Comparison of ENCODE assay signal across 30 cellular contexts in the genomic region with DNA sequence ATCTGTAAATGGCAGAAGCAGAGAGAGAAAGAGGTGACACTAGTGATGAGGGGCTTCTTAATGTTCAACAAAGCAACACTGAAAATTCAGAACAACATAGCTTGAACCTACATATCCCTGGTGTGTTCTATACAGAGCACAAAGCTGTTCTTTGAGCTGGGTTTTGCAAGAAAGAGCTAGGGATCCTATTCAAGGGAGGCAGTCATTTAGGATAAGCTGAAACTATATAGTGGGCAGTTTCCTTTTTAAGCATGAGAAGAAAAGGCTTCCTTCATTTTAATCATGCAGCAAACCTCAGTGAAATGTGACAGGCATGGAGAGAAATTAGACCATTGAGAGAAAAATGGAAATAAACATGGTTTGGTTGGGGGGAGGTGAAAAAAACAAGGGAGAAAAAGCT. TPM values are rescaled to one million over a fixed set of nuclear protein-coding genes. Genes with fewer than 3 reads are reported as not detected.
A peak's percentile ranks its signal among the peaks of the same experiment; 100 is the strongest.
DNase-seq lines count a peak whose midpoint lies in the region; FAIRE-seq and TF ChIP-seq lines count a peak whose summit lies in the region.
"Had no signal": no experiment of that assay in that cellular context is flagged by ENCODE, and none has a peak within 500 bp of the region (broad histone marks: within the 10 kb centered on the region; RNA-seq: fewer than 3 reads in every experiment).

No MANE protein-coding gene starts in this region.

- no peaks in the 10 kb centered on the region for H3K36me3 ChIP-seq in GM23248 (ENCODE audit: low read depth)
- no peaks in the 10 kb centered on the region for H3K36me3 ChIP-seq in SJSA1
- no peaks in the 10 kb centered on the region for H3K36me3 ChIP-seq in endothelial cell of umbilical vein (ENCODE audit: control insufficient read depth in 2 of 2, extremely low read depth in 1 of 2, insufficient read depth in 2 of 2, low read length in 2 of 2)
- H3K36me3 ChIP-seq in neuron (ENCODE audit: insufficient read depth, low read length): no peaks in the 10 kb centered on the region
- no peaks in the 10 kb centered on the region for H3K36me3 ChIP-seq in kidney (ENCODE audit: control insufficient read depth in 1 of 2, insufficient read depth in 2 of 2, low read length in 2 of 2)
- H3K36me3 ChIP-seq in esophagus muscularis mucosa: no peaks in the 10 kb centered on the region
- H3K36me3 ChIP-seq in HAP-1 (replicated peaks): no peaks in the 10 kb centered on the region
- H3K36me3 ChIP-seq: gastroesophageal sphincter, right lobe of liver, stomach, thyroid gland, vagina had no signal

- no peaks in the 10 kb centered on the region for H3K9me2 ChIP-seq in GM23248 (ENCODE audit: insufficient read depth)

- H3K4me1 ChIP-seq in GM23248 (ENCODE audit: insufficient read depth): peaks cover 26% of the 10 kb centered on the region
- peaks cover 36% of the 10 kb centered on the region for H3K4me1 ChIP-seq in SJSA1 (replicated peaks)
- H3K4me1 ChIP-seq in endothelial cell of umbilical vein (ENCODE audit: control insufficient read depth, extremely low read depth, insufficient read depth, low read length): peaks cover 31% of the 10 kb centered on the region
- H3K4me1 ChIP-seq in neuron (ENCODE audit: insufficient read depth, low read length): peaks cover 23% of the 10 kb centered on the region
- H3K4me1 ChIP-seq in kidney (ENCODE audit: control insufficient read depth in 1 of 2, insufficient read depth in 1 of 2, low read depth in 1 of 2, low read length in 2 of 2): no peaks in the 10 kb centered on the region
- peaks cover 5 to 17% (median 16%) of the 10 kb centered on the region in 4 donors for H3K4me1 ChIP-seq in esophagus muscularis mucosa
- H3K4me1 ChIP-seq in HAP-1: peaks cover 6% of the 10 kb centered on the region
- H3K4me1 ChIP-seq: right lobe of liver had no signal

- no peaks in the 10 kb centered on the region for H3K9me1 ChIP-seq in endothelial cell of umbilical vein (replicated peaks; ENCODE audit: control insufficient read depth, extremely low read depth, insufficient read depth, low read length)

- TF ChIP-seq CTCF in endothelial cell of umbilical vein (IDR thresholded peaks at IDR 0.05; ENCODE audit: extremely low read depth in 1 of 2, insufficient read depth in 1 of 2, low read depth in 1 of 2, low read length in 2 of 2) (no peak), kidney (IDR thresholded peaks at IDR 0.05; ENCODE audit: borderline replicate concordance, extremely low read depth, insufficient read depth) (no peak), esophagus muscularis mucosa (IDR thresholded peaks at IDR 0.05) (no peak)

- H3K27me3 ChIP-seq in GM23248 (replicated peaks; ENCODE audit: insufficient read depth): no peaks in the 10 kb centered on the region
- no peaks in the 10 kb centered on the region for H3K27me3 ChIP-seq in SJSA1 (replicated peaks)
- no peaks in the 10 kb centered on the region for H3K27me3 ChIP-seq in endothelial cell of umbilical vein (ENCODE audit: control insufficient read depth in 2 of 2, insufficient read depth in 2 of 2, low read length in 2 of 2)
- H3K27me3 ChIP-seq in neuron (ENCODE audit: insufficient read depth, low read length): no peaks in the 10 kb centered on the region
- no peaks in the 10 kb centered on the region for H3K27me3 ChIP-seq in esophagus muscularis mucosa
- H3K27me3 ChIP-seq in HAP-1 (ENCODE audit: low read depth): no peaks in the 10 kb centered on the region
- H3K27me3 ChIP-seq: gastroesophageal sphincter, hepatocyte, right lobe of liver, stomach, thyroid gland, vagina had no signal

- TF ChIP-seq POLR2A in endothelial cell of umbilical vein (IDR thresholded peaks at IDR 0.05; ENCODE audit: low read depth, low read length) (no peak), esophagus muscularis mucosa (IDR thresholded peaks at IDR 0.05; ENCODE audit: low read depth) (no peak)

- POLR2A ChIA-PET in endothelial cell of umbilical vein (lab: Charles Lee): interaction anchor here (0.8 to 1.1 kb wide), 2 partner anchors 24 to 76 kb away, joined by 3 to 4 read pairs; no protein-coding TSS in a partner anchor

- CTCF ChIA-PET in endothelial cell of umbilical vein (lab: Charles Lee): interaction anchor here (1.1 to 3.6 kb wide), 6 partner anchors 12 to 124 kb away, joined by 3 to 15 read pairs (median 6); no protein-coding TSS in a partner anchor

- intact Hi-C loops in endothelial cell of umbilical vein (cut with micrococcal nuclease): no loop called here
- intact Hi-C loops in kidney (cut with DNase I): no loop called here
- intact Hi-C loops in esophagus muscularis mucosa (cut with DNase I): no loop called here

- no peak overlapping the region for H3K9ac ChIP-seq in GM23248
- no peak overlapping the region for H3K9ac ChIP-seq in endothelial cell of umbilical vein (replicated peaks; ENCODE audit: extremely low read depth, insufficient read depth, low read length)
- H3K9ac ChIP-seq in kidney (ENCODE audit: low read length in 2 of 2): no peak overlapping the region

- H3K9me3 ChIP-seq in GM23248 (ENCODE audit: low read depth) (no peaks in the 10 kb centered on the region), SJSA1 (replicated peaks) (no peaks in the 10 kb centered on the region), endothelial cell of umbilical vein (replicated peaks; ENCODE audit: control insufficient read depth, insufficient read depth, low read length) (no peaks in the 10 kb centered on the region), neuron (ENCODE audit: low read length) (no peaks in the 10 kb centered on the region), kidney (ENCODE audit: control insufficient read depth in 1 of 2, low read length in 2 of 2) (no peaks in the 10 kb centered on the region), esophagus muscularis mucosa (no peaks in the 10 kb centered on the region), HAP-1 (no peaks in the 10 kb centered on the region)
- H3K9me3 ChIP-seq: gastroesophageal sphincter, right lobe of liver, stomach, thyroid gland, vagina had no signal

- no TSS peak for BruUV-seq in endothelial cell of umbilical vein (replicated peaks; lab: Mats Ljungman, UMichigan)

- DNase-seq in GM23248: no peak
- DNase-seq in SJSA1 (ENCODE audit: low read depth in 1 of 2, low spot score in 2 of 2): no peak
- no peak for DNase-seq in endothelial cell of umbilical vein (ENCODE audit: low read depth, low spot score)
- DNase-seq in KG1 (lab: John Stamatoyannopoulos, UW): no peak
- no peak for DNase-seq in kidney
- DNase-seq in esophagus muscularis mucosa (ENCODE audit: extremely low spot score): no peak
- no peak for DNase-seq in HAP-1 (ENCODE audit: low spot score in 2 of 2)
- DNase-seq: activated B cell treated with CpG ODN at 0.5 μM for 24 hours; activated CD4-positive, alpha-beta T cell treated with anti-CD3 and anti-CD28 coated beads, Interleukin-2, amount 10 ng/mL, durations not matched to agents 7 days and 5 days; activated gamma-delta T cell; activated T-cell treated with anti-CD3 and anti-CD28 coated beads, Interleukin-2, amount 50 U/mL, for 24 hours; CD8-positive, alpha-beta memory T cell; NCI-H1092; NCI-H1694; nephron progenitor cell; right lobe of liver; SIG-M5; stimulated activated CD4-positive, alpha-beta T cell treated with anti-CD3 and anti-CD28 coated beads, Interleukin-12 subunit alpha, Interleukin-12 subunit beta, amount 100 ng/mL, for 4 hours; stimulated activated CD4-positive, alpha-beta T cell treated with anti-CD3 and anti-CD28 coated beads, Interleukin-2, amount 100 ng/mL, for 48 hours; stomach; T-helper 1 cell; thyroid gland had no signal

- H3K4me3 ChIP-seq in GM23248 (no peak overlapping the region), SJSA1 (no peak overlapping the region), endothelial cell of umbilical vein (replicated peaks in 1 of 3; ENCODE audit: insufficient read depth in 1 of 3, low read depth in 1 of 3, low read length in 3 of 3) (no peak overlapping the region), neuron (ENCODE audit: low read length) (no peak overlapping the region), kidney (ENCODE audit: low read length in 2 of 2) (no peak overlapping the region), esophagus muscularis mucosa (no peak overlapping the region), HAP-1 (no peak overlapping the region)
- H3K4me3 ChIP-seq: gastroesophageal sphincter, hepatocyte, lung, right lobe of liver, stomach, thyroid gland, vagina had no signal

- H2AFZ ChIP-seq in GM23248 (0 out of 2 replicates have a peak overlapping the region, but pooled peaks have one; percentile 8), endothelial cell of umbilical vein (ENCODE audit: low read depth, low read length) (peak overlapping the region; percentile 66), neuron (ENCODE audit: low read depth, low read length) (peak overlapping the region; percentile 49)
- H2AFZ ChIP-seq: hepatocyte had no signal

- H4K20me1 ChIP-seq in GM23248 (ENCODE audit: insufficient read depth) (no peaks in the 10 kb centered on the region), endothelial cell of umbilical vein (replicated peaks; ENCODE audit: control insufficient read depth, extremely low read depth, insufficient read depth, low read length) (no peaks in the 10 kb centered on the region)

- in situ Hi-C loops in GM23248 (cut with MboI): no loop called here
- in situ Hi-C loops in HAP-1 (cut with MboI; ENCODE audit: low sequenced_read_pairs): no loop called here

- H3K4me2 ChIP-seq in GM23248 (ENCODE audit: unreplicated experiment): no peak overlapping the region
- no peak overlapping the region for H3K4me2 ChIP-seq in endothelial cell of umbilical vein (ENCODE audit: insufficient read depth, low read length)
- H3K4me2 ChIP-seq: hepatocyte had no signal

- peaks cover 38% of the 10 kb centered on the region for H3F3A ChIP-seq in GM23248 (ENCODE audit: insufficient read depth)

- dilution Hi-C loops in endothelial cell of umbilical vein (cut with MboI; ENCODE audit: extremely low pct_ligation_motif_present, low sequenced_read_pairs): no loop called here

- FAIRE-seq in endothelial cell of umbilical vein (lab: Jason Lieb, UNC) (no peak), kidney (lab: Jason Lieb, UNC) (no peak)
- FAIRE-seq: endometrium, GM18507, GM19239 had no signal

- 0 out of 2 replicates have a peak overlapping the region, but pooled peaks have one; percentile 79 for H3K27ac ChIP-seq in GM23248
- peak overlapping the region; percentile 98 for H3K27ac ChIP-seq in SJSA1
- peak overlapping the region; percentile 99 for H3K27ac ChIP-seq in endothelial cell of umbilical vein (ENCODE audit: insufficient read depth, low read depth, low read length)
- H3K27ac ChIP-seq in kidney (ENCODE audit: low read depth in 2 of 2, low read length in 2 of 2): no peak overlapping the region
- H3K27ac ChIP-seq in esophagus muscularis mucosa (replicated peaks in 1 of 4): no peak overlapping the region
- H3K27ac ChIP-seq: gastroesophageal sphincter, hepatocyte, right lobe of liver, stomach, thyroid gland had no signal

- TF ChIP-seq EP300 in esophagus muscularis mucosa (IDR thresholded peaks at IDR 0.05): no peak

- H3K79me2 ChIP-seq in GM23248 (ENCODE audit: insufficient read depth) (no peaks in the 10 kb centered on the region), endothelial cell of umbilical vein (ENCODE audit: control insufficient read depth, insufficient read depth, low read length) (no peaks in the 10 kb centered on the region)
- H3K79me2 ChIP-seq: hepatocyte had no signal

RNA-seq across cellular contexts. Expression of gene RAI14, which starts 45.6 kb away (rescaled TPM):
- 120 and 124 TPM in 2 replicates for total RNA-seq in GM23248 (2014; rRNA removed; shearing (Covaris generic))
- polyA plus RNA-seq in GM23248 (2016; fragmentation: Nextera tagmentation; extraction: Ambion mirVana) (113 and 116 TPM in 2 replicates), endothelial cell of umbilical vein (113 and 114 TPM in 2 replicates), kidney (ENCODE audit: insufficient read depth, low read depth, low replicate concordance) (13.2 TPM)
- total RNA-seq in SJSA1 (2014; rRNA removed; shearing (Covaris generic)): 21.5 and 30.6 TPM in 2 replicates
- total RNA-seq in endothelial cell of umbilical vein (369 and 390 TPM in 2 replicates), kidney (60.3 TPM), esophagus muscularis mucosa (10 to 100 TPM; 57.3 to 76.4 (median 68.1) TPM)
- 130 and 164 TPM in 2 replicates for polyA plus RNA-seq in endothelial cell of umbilical vein (2011; cell fraction: cytosol; rRNA removed)
- 204 and 223 TPM in 2 replicates for polyA plus RNA-seq in endothelial cell of umbilical vein (2011; cell fraction: nucleus; rRNA removed)
- 239 and 249 TPM in 2 replicates for polyA plus RNA-seq in endothelial cell of umbilical vein (2012)
- 582 and 866 TPM in 2 replicates for polyA minus RNA-seq in endothelial cell of umbilical vein
- 2.6 TPM for polyA minus RNA-seq in endothelial cell of umbilical vein (2011; cell fraction: cytosol; rRNA and poly(A)+ RNA removed)
- polyA minus RNA-seq in endothelial cell of umbilical vein (2011; cell fraction: nucleus; rRNA and poly(A)+ RNA removed): 148 and 149 TPM in 2 replicates

Comparison
In these comparisons a context has a peak if more than half of its experiments do, and no peak if none do; other contexts are left out.
1. H2AFZ ChIP-seq: peak in every context shown above with its lines; median percentile 66 in endothelial cell of umbilical vein; 49 in neuron; 8 in GM23248.
2. H3K27ac ChIP-seq: peak in GM23248 (single experiment), SJSA1 (single experiment) and endothelial cell of umbilical vein (single experiment); none in kidney (0 of 2) and esophagus muscularis mucosa (0 of 4).